Comparison of ENCODE assay signal across 8 cellular contexts in genomic region chr4:8580321-8581093, GRCh38. TPM values are rescaled to one million over a fixed set of nuclear protein-coding genes. Genes with fewer than 3 reads are reported as not detected.
DNase-seq lines count a peak whose midpoint lies in the region; ATAC-seq, FAIRE-seq and TF ChIP-seq lines count a peak whose summit lies in the region.

Gene GPR78 (plus strand): TSS chr4:8580392. CDS start chr4:8580983, 591 bp downstream.

- FAIRE-seq in frontal cortex (lab: Jason Lieb, UNC) = no peak

- H2AFZ ChIP-seq in parathyroid adenoma = peak within 1 kb of the TSS; percentile 42

- TF ChIP-seq CTCF in HEK293 (tag by site-specific recombination; IDR thresholded peaks at IDR 0.05) = no peak
- TF ChIP-seq CTCF in parathyroid adenoma (IDR thresholded peaks at IDR 0.05) = no peak

- CTCF ChIA-PET in HEK293 (lab: Yijun Ruan, JAX) = interaction anchor here (0.7 kb wide), 3 partner anchors 9 to 27 kb away, joined by 3 to 4 read pairs (median 3); no protein-coding TSS in a partner anchor

- H3K27ac ChIP-seq in HEK293 (ENCODE audit: extremely low read depth, low read depth, low read length) = no peak within 1 kb of the TSS
- H3K27ac ChIP-seq in parathyroid adenoma = no peak within 1 kb of the TSS

- DNase-seq in UCSD-AML1 (lab: John Stamatoyannopoulos, UW; ENCODE audit: unreplicated experiment) = peak; percentile 34
- DNase-seq in frontal cortex (ENCODE audit: low spot score in 2 of 2) = peak; percentile 52 to 57
- no peak for DNase-seq in SHP77 treated with DMSO at 0.1 percent for 48 hours (lab: John Stamatoyannopoulos, UW)

- H3K4me3 ChIP-seq in HEK293 (ENCODE audit: low read depth, low read length) = no peak within 1 kb of the TSS
- no peak within 1 kb of the TSS for H3K4me3 ChIP-seq in parathyroid adenoma (ENCODE audit: low read depth, low read length)

- H3K27me3 ChIP-seq in parathyroid adenoma (ENCODE audit: control insufficient read depth, insufficient read depth, low read length) = no peaks in the 10 kb centered on the region

- no peaks in the 10 kb centered on the region for H3K36me3 ChIP-seq in HEK293 (ENCODE audit: control insufficient read depth in 2 of 2, insufficient read depth in 1 of 2, low read length in 2 of 2)
- no peaks in the 10 kb centered on the region for H3K36me3 ChIP-seq in parathyroid adenoma (ENCODE audit: control insufficient read depth, insufficient read depth, low read length)

- no peaks in the 10 kb centered on the region for H3K79me2 ChIP-seq in parathyroid adenoma

- ATAC-seq in GM21619 (IDR thresholded peaks at IDR 0.05; ENCODE audit: unreplicated experiment) = no peak
- no peak for ATAC-seq in GM19455 (IDR thresholded peaks at IDR 0.05; ENCODE audit: unreplicated experiment)
- no peak for ATAC-seq in GM18909 (IDR thresholded peaks at IDR 0.05; ENCODE audit: poor library complexity, unreplicated experiment)

- H3K9me3 ChIP-seq in HEK293 (ENCODE audit: control insufficient read depth, insufficient read depth, low read depth, low read length) (no peaks in the 10 kb centered on the region), parathyroid adenoma (ENCODE audit: control insufficient read depth, low read length) (no peaks in the 10 kb centered on the region)

- H3K4me1 ChIP-seq in HEK293 (ENCODE audit: control insufficient read depth, insufficient read depth, low read length) (no peaks in the 10 kb centered on the region), parathyroid adenoma (no peaks in the 10 kb centered on the region)

- no peak within 1 kb of the TSS for H3K9ac ChIP-seq in parathyroid adenoma

- POLR2A ChIA-PET in HEK293 (lab: Yijun Ruan, JAX) = no interaction called here

- H3K4me2 ChIP-seq in parathyroid adenoma (ENCODE audit: low read length) = no peak within 1 kb of the TSS

TF ChIP-seq in HEK293, 187 proteins besides CTCF, POLR2A, EP300 and RAD21 (continues in another document):
- TF ChIP-seq ZNF175 (tag by site-specific recombination; IDR thresholded peaks at IDR 0.05) (no peak), TSHZ1 (tag by site-specific recombination; IDR thresholded peaks at IDR 0.05; ENCODE audit: borderline replicate concordance) (no peak), ZNF529 (tag by site-specific recombination; IDR thresholded peaks at IDR 0.05; ENCODE audit: insufficient replicate concordance) (no peak), ZNF654 (tag by site-specific recombination; IDR thresholded peaks at IDR 0.05; ENCODE audit: low read depth) (no peak), ZNF549 (tag by site-specific recombination; IDR thresholded peaks at IDR 0.05) (no peak), MEIS1 (CRISPR knock-in tag; IDR thresholded peaks at IDR 0.05; ENCODE audit: borderline replicate concordance) (no peak), ZFP41 (tag by site-specific recombination; IDR thresholded peaks at IDR 0.05; ENCODE audit: borderline replicate concordance) (no peak), ZIC2 (tag by site-specific recombination; IDR thresholded peaks at IDR 0.05) (peak; percentile 55), MZF1 (tag by site-specific recombination; IDR thresholded peaks at IDR 0.05; ENCODE audit: borderline replicate concordance) (no peak), SP3 (tag by site-specific recombination; IDR thresholded peaks at IDR 0.05) (peak; percentile 79), SCRT1 (tag by site-specific recombination; IDR thresholded peaks at IDR 0.05; ENCODE audit: borderline replicate concordance) (no peak), ZNF561 (tag by site-specific recombination; IDR thresholded peaks at IDR 0.05; ENCODE audit: borderline replicate concordance) (no peak), HOXD13 (CRISPR knock-in tag; IDR thresholded peaks at IDR 0.05; ENCODE audit: borderline replicate concordance) (no peak), OSR2 (tag by site-specific recombination; IDR thresholded peaks at IDR 0.05) (no peak), GFI1B (tag by site-specific recombination; IDR thresholded peaks at IDR 0.05) (no peak), ZNF184 (tag by site-specific recombination; IDR thresholded peaks at IDR 0.05) (no peak), GLI2 (tag by site-specific recombination; IDR thresholded peaks at IDR 0.05; ENCODE audit: borderline replicate concordance, low read depth) (no peak), ZNF48 (tag by site-specific recombination; IDR thresholded peaks at IDR 0.05) (no peak), ZNF248 (tag by site-specific recombination; IDR thresholded peaks at IDR 0.05) (no peak), PBX3 (CRISPR knock-in tag; IDR thresholded peaks at IDR 0.05) (peak; percentile 80), ZNF768 (tag by site-specific recombination; IDR thresholded peaks at IDR 0.05) (no peak), ZNF391 (tag by site-specific recombination; IDR thresholded peaks at IDR 0.05; ENCODE audit: borderline replicate concordance, low read depth) (no peak), MYNN (tag by site-specific recombination; IDR thresholded peaks at IDR 0.05; ENCODE audit: borderline replicate concordance) (no peak), ZNF335 (tag by site-specific recombination; conservative IDR thresholded peaks at IDR 0.05) (peak; percentile 36; the same call in 1 of the 2 replicates), ZNF24 (tag by site-specific recombination; IDR thresholded peaks at IDR 0.05) (no peak), ZNF404 (tag by site-specific recombination; IDR thresholded peaks at IDR 0.05) (no peak), ZNF114 (tag by site-specific recombination; IDR thresholded peaks at IDR 0.05) (no peak), SP2 (tag by site-specific recombination; IDR thresholded peaks at IDR 0.05) (peak; percentile 51), ZNF521 (tag by site-specific recombination; IDR thresholded peaks at IDR 0.05) (no peak), ZNF274 (IDR thresholded peaks at IDR 0.05; ENCODE audit: low read length) (no peak), ZNF274 (tag by site-specific recombination; IDR thresholded peaks at IDR 0.05; ENCODE audit: borderline replicate concordance) (no peak)
- TF ChIP-seq, protein P1, sequence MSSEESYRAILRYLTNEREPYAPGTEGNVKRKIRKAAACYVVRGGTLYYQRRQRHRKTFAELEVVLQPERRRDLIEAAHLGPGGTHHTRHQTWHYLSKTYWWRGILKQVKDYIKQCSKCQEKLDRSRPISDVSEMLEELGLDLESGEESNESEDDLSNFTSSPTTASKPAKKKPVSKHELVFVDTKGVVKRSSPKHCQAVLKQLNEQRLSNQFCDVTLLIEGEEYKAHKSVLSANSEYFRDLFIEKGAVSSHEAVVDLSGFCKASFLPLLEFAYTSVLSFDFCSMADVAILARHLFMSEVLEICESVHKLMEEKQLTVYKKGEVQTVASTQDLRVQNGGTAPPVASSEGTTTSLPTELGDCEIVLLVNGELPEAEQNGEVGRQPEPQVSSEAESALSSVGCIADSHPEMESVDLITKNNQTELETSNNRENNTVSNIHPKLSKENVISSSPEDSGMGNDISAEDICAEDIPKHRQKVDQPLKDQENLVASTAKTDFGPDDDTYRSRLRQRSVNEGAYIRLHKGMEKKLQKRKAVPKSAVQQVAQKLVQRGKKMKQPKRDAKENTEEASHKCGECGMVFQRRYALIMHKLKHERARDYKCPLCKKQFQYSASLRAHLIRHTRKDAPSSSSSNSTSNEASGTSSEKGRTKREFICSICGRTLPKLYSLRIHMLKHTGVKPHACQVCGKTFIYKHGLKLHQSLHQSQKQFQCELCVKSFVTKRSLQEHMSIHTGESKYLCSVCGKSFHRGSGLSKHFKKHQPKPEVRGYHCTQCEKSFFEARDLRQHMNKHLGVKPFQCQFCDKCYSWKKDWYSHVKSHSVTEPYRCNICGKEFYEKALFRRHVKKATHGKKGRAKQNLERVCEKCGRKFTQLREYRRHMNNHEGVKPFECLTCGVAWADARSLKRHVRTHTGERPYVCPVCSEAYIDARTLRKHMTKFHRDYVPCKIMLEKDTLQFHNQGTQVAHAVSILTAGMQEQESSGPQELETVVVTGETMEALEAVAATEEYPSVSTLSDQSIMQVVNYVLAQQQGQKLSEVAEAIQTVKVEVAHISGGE (tag by site-specific recombination; conservative IDR thresholded peaks at IDR 0.05; ENCODE audit: low read depth) = no peak

RNA-seq across cellular contexts. Expression of gene GPR78, which starts in this region (rescaled TPM):
- under 0.01 TPM for total RNA-seq in frontal cortex

Comparison
In these comparisons a context has a peak if more than half of its experiments do, and no peak if none do; other contexts are left out.
1. Peak in DNase-seq in frontal cortex; RNA of the gene not detected or under 1 TPM.